Comparison of ENCODE assay signal across 1 cellular context in genomic region chr6:44333942-44334341, GRCh38.
TF ChIP-seq lines count a peak whose summit lies in the region.

No MANE protein-coding gene starts in this region.

TF ChIP-seq in GM23338, 12 proteins besides CTCF, POLR2A, EP300 and RAD21 (continued from another document):
- TF ChIP-seq, protein P1, sequence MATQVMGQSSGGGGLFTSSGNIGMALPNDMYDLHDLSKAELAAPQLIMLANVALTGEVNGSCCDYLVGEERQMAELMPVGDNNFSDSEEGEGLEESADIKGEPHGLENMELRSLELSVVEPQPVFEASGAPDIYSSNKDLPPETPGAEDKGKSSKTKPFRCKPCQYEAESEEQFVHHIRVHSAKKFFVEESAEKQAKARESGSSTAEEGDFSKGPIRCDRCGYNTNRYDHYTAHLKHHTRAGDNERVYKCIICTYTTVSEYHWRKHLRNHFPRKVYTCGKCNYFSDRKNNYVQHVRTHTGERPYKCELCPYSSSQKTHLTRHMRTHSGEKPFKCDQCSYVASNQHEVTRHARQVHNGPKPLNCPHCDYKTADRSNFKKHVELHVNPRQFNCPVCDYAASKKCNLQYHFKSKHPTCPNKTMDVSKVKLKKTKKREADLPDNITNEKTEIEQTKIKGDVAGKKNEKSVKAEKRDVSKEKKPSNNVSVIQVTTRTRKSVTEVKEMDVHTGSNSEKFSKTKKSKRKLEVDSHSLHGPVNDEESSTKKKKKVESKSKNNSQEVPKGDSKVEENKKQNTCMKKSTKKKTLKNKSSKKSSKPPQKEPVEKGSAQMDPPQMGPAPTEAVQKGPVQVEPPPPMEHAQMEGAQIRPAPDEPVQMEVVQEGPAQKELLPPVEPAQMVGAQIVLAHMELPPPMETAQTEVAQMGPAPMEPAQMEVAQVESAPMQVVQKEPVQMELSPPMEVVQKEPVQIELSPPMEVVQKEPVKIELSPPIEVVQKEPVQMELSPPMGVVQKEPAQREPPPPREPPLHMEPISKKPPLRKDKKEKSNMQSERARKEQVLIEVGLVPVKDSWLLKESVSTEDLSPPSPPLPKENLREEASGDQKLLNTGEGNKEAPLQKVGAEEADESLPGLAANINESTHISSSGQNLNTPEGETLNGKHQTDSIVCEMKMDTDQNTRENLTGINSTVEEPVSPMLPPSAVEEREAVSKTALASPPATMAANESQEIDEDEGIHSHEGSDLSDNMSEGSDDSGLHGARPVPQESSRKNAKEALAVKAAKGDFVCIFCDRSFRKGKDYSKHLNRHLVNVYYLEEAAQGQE (IDR thresholded peaks at IDR 0.05; ENCODE audit: unreplicated experiment): no peak
- no peak for TF ChIP-seq STAT1 (IDR thresholded peaks at IDR 0.05; ENCODE audit: unreplicated experiment)
- no peak for TF ChIP-seq EZH2phosphoT487 (IDR thresholded peaks at IDR 0.05; ENCODE audit: unreplicated experiment)
- no peak for TF ChIP-seq ZNF331 (CRISPR knock-in tag; IDR thresholded peaks at IDR 0.05; ENCODE audit: low read depth)
- TF ChIP-seq, protein P2, sequence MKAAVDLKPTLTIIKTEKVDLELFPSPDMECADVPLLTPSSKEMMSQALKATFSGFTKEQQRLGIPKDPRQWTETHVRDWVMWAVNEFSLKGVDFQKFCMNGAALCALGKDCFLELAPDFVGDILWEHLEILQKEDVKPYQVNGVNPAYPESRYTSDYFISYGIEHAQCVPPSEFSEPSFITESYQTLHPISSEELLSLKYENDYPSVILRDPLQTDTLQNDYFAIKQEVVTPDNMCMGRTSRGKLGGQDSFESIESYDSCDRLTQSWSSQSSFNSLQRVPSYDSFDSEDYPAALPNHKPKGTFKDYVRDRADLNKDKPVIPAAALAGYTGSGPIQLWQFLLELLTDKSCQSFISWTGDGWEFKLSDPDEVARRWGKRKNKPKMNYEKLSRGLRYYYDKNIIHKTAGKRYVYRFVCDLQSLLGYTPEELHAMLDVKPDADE (IDR thresholded peaks at IDR 0.05): no peak
